8 cellular contexts compared by ENCODE assay signal in genomic region chr17:79010304-79010646, GRCh38. TPM values are rescaled to one million over a fixed set of nuclear protein-coding genes. Genes with fewer than 3 reads are reported as not detected.
A peak's percentile ranks its signal among the peaks of the same experiment; 100 is the strongest.
DNase-seq lines count a peak whose midpoint lies in the region; ATAC-seq, FAIRE-seq and TF ChIP-seq lines count a peak whose summit lies in the region.

No MANE protein-coding gene starts in this region.

- POLR2A ChIA-PET in K562 (lab: Yijun Ruan, JAX) = interaction anchor here (0.6 to 0.7 kb wide), 2 partner anchors 15 to 330 kb away, joined by 3 read pairs; no protein-coding TSS in a partner anchor

- H3K9me1 ChIP-seq in K562 (ENCODE audit: control insufficient read depth, insufficient read depth, low read length) = peaks cover 7% of the 10 kb centered on the region

- BruUV-seq in K562 (replicated peaks; lab: Mats Ljungman, UMichigan) = no TSS peak

- 66% methylated on average over 7 of the region's 7 CpGs for WGBS in K562 (ENCODE audit: insufficient coverage, low coverage, missing lambda C conversion rate)
- 66% methylated on average over 6 of the region's 7 CpGs for WGBS in right lobe of liver (ENCODE audit: insufficient coverage, low coverage, low lambda C conversion rate, missing lambda C conversion rate)

- H3K4me1 Mint-ChIP-seq in activated CD4-positive, alpha-beta T cell treated with anti-CD3 and anti-CD28 coated beads, Interleukin-2, amount 10 ng/mL, durations not matched to agents 24 days and 14 days = peaks cover 49% of the 10 kb centered on the region

- CTCF ChIA-PET in K562 (lab: Yijun Ruan, JAX; ENCODE audit: low intra/inter-chr PET ratio) = interaction anchor here (0.6 kb wide), 1 partner anchor 18 kb away, joined by 5 read pairs; no protein-coding TSS in a partner anchor

- TF ChIP-seq CTCF in K562 (IDR thresholded peaks at IDR 0.05 in 2 of 3, conservative IDR thresholded peaks at IDR 0.05 in 1 of 3; ENCODE audit: insufficient read depth in 2 of 3, low read depth in 1 of 3, low read length in 3 of 3) = no peak
- TF ChIP-seq CTCF in right lobe of liver (IDR thresholded peaks at IDR 0.05) = no peak
- TF ChIP-seq CTCF in tibial artery (IDR thresholded peaks at IDR 0.05) = no peak

- TF ChIP-seq POLR2A in K562 (conservative IDR thresholded peaks at IDR 0.05) = no peak
- no peak for TF ChIP-seq POLR2A in right lobe of liver (IDR thresholded peaks at IDR 0.05)

- H3K9ac ChIP-seq in K562 (ENCODE audit: insufficient read depth in 1 of 2, low read depth in 2 of 2, low read length in 2 of 2) = peak overlapping the region; percentile 95 to 98; a peak in 2 of 4 replicates

- H3K9me3 ChIP-seq in K562 (replicated peaks; ENCODE audit: control insufficient read depth, insufficient read depth, low read depth, low read length) (no peaks in the 10 kb centered on the region), right lobe of liver (no peaks in the 10 kb centered on the region), tibial artery (no peaks in the 10 kb centered on the region)

- H3K36me3 Mint-ChIP-seq in activated CD4-positive, alpha-beta T cell treated with anti-CD3 and anti-CD28 coated beads, Interleukin-2, amount 10 ng/mL, durations not matched to agents 24 days and 14 days (ENCODE audit: low read depth) = peaks cover 10% of the 10 kb centered on the region

- H3K4me1 ChIP-seq in K562 (replicated peaks in 1 of 2; ENCODE audit: control insufficient read depth in 2 of 2, insufficient read depth in 2 of 2, low read length in 2 of 2) = peaks cover 25 to 30% of the 10 kb centered on the region in 2 experiments
- H3K4me1 ChIP-seq in right lobe of liver = peaks cover 0 to 26% (median 8%) of the 10 kb centered on the region in 4 donors
- peaks cover 0 to 47% (median 36%) of the 10 kb centered on the region in 4 donors for H3K4me1 ChIP-seq in tibial artery

- H2AFZ ChIP-seq in K562 (ENCODE audit: low read depth, low read length) = peak overlapping the region; percentile 92

- in situ Hi-C loops in K562 (cut with MboI) = no loop called here

- FAIRE-seq in K562 (lab: Jason Lieb, UNC) = peak; percentile 6

- H3K4me2 ChIP-seq in K562 (ENCODE audit: insufficient read depth, low read length) = peak overlapping the region; percentile 84

- H3K4me3 Mint-ChIP-seq in activated CD4-positive, alpha-beta T cell treated with anti-CD3 and anti-CD28 coated beads, Interleukin-2, amount 10 ng/mL, durations not matched to agents 24 days and 14 days = peak overlapping the region; percentile 89

- H3K79me2 ChIP-seq in K562 (ENCODE audit: control insufficient read depth, insufficient read depth, low read length) = peaks cover 43% of the 10 kb centered on the region

- H3K36me3 ChIP-seq in K562 (ENCODE audit: control insufficient read depth, insufficient read depth, low read length) (peaks cover 11% of the 10 kb centered on the region; the same call in 2 of the 3 replicates), right lobe of liver (no peaks in the 10 kb centered on the region), tibial artery (peaks cover 0 to 5% (median 0%) of the 10 kb centered on the region in 3 donors)

- no peak for DNase-seq in activated CD4-positive, alpha-beta T cell treated with anti-CD3 and anti-CD28 coated beads, Interleukin-2, amount 10 ng/mL, durations not matched to agents 24 days and 14 days
- no peak for DNase-seq in activated CD4-positive, alpha-beta T cell treated with anti-CD3 and anti-CD28 coated beads, Interleukin-2, amount 50 U/mL, for 1 hour
- DNase-seq in K562 (ENCODE audit: extremely low read depth in 1 of 4, low spot score in 3 of 4) = no peak
- peak in 2 of 3 donors; percentile 11 to 47 for DNase-seq in right lobe of liver
- peak in 1 of 2 donors; percentile 62 for DNase-seq in tibial artery
- no peak for DNase-seq in NCI-H1436 (lab: John Stamatoyannopoulos, UW)
- no peak for DNase-seq in HuH-7 (ENCODE audit: low spot score)

- H3K27me3 ChIP-seq in K562 (ENCODE audit: control insufficient read depth in 2 of 2, insufficient read depth in 2 of 2, low read length in 2 of 2) (no peaks in the 10 kb centered on the region), right lobe of liver (no peaks in the 10 kb centered on the region), tibial artery (no peaks in the 10 kb centered on the region)

- intact Hi-C loops in activated CD4-positive, alpha-beta T cell treated with anti-CD3 and anti-CD28 coated beads, Interleukin-2, amount 10 ng/mL, durations not matched to agents 24 days and 14 days (cut with micrococcal nuclease) = no loop called here
- intact Hi-C loops in K562 (cut with micrococcal nuclease) (no loop called here), right lobe of liver (cut with DNase I) (no loop called here), tibial artery (cut with DNase I; ENCODE audit: low total_unique reads) (no loop called here)

- no peak for TF ChIP-seq RAD21 in K562 (CRISPR knock-in tag; conservative IDR thresholded peaks at IDR 0.05 in 1 of 2, IDR thresholded peaks at IDR 0.05 in 1 of 2)

- TF ChIP-seq EP300 in K562 (IDR thresholded peaks at IDR 0.05; ENCODE audit: low read length) = no peak

- peaks cover 19% of the 10 kb centered on the region for H3K27me3 Mint-ChIP-seq in activated CD4-positive, alpha-beta T cell treated with anti-CD3 and anti-CD28 coated beads, Interleukin-2, amount 10 ng/mL, durations not matched to agents 24 days and 14 days

- H3K27ac ChIP-seq in K562 (ENCODE audit: extremely low read depth, low read depth, low read length) = peak overlapping the region; percentile 93; the same call in 2 of the 3 replicates
- H3K27ac ChIP-seq in right lobe of liver = peak overlapping the region; percentile 77 to 92 (median 87)
- peak overlapping the region; percentile 92 to 96 for H3K27ac ChIP-seq in tibial artery

- ATAC-seq in K562 (no peak), right lobe of liver (no peak), GM19463 (IDR thresholded peaks at IDR 0.05; ENCODE audit: unreplicated experiment) (no peak)

- H3K27ac Mint-ChIP-seq in activated CD4-positive, alpha-beta T cell treated with anti-CD3 and anti-CD28 coated beads, Interleukin-2, amount 10 ng/mL, durations not matched to agents 24 days and 14 days = peak overlapping the region; percentile 92

- peak overlapping the region; percentile 98 for H3K4me3 ChIP-seq in K562
- peak overlapping the region; percentile 65 to 90 (median 66) for H3K4me3 ChIP-seq in right lobe of liver
- H3K4me3 ChIP-seq in tibial artery = peak overlapping the region; percentile 85 to 99

- H3K9me3 Mint-ChIP-seq in activated CD4-positive, alpha-beta T cell treated with anti-CD3 and anti-CD28 coated beads, Interleukin-2, amount 10 ng/mL, durations not matched to agents 24 days and 14 days = peaks cover 4% of the 10 kb centered on the region

- peaks cover 13% of the 10 kb centered on the region for H4K20me1 ChIP-seq in K562 (replicated peaks; ENCODE audit: control insufficient read depth, insufficient read depth, low read length)

RNA-seq across cellular contexts. Expression of gene CANT1, which starts 0.7 kb away (rescaled TPM):
- total RNA-seq in activated CD4-positive, alpha-beta T cell treated with anti-CD3 and anti-CD28 coated beads, Interleukin-2, amount 10 ng/mL, durations not matched to agents 24 days and 14 days = 62.4 and 70.5 TPM in 2 replicates
- 43.0 and 99.3 TPM in 2 replicates for total RNA-seq in K562 (2011; cell fraction: chromatin; rRNA removed; ENCODE audit: low replicate concordance)
- total RNA-seq in K562 (2011; cell fraction: nucleolus; rRNA removed) = 96.1 and 114 TPM in 2 replicates
- total RNA-seq in K562 (2011; cell fraction: nucleoplasm; rRNA removed) = 74.2 and 76.3 TPM in 2 replicates
- total RNA-seq in K562 (2014; rRNA removed) (25.7 and 30.6 TPM in 2 replicates), K562 (2014; rRNA removed; fragmentation: Illumina TruSeq; extraction: Trizol) (12.6 and 13.9 TPM in 2 replicates), K562 (2015; rRNA removed; fragmentation: Illumina TruSeq; extraction: Trizol) (21.6 and 23.9 TPM in 2 replicates), K562 (2021) (66.4 and 68.4 TPM in 2 replicates), right lobe of liver (10 to 100 TPM; 15.6 to 26.3 (median 18.7) TPM)
- polyA plus RNA-seq in K562 (2011; rRNA removed) (22.5 and 27.2 TPM in 2 replicates), K562 (2014; fragmentation: Illumina TruSeq; extraction: Trizol) (25.8 and 29.2 TPM in 2 replicates), K562 (2014; fragmentation: Nextera tagmentation; extraction: Ambion mirVana) (1 to 10 TPM; 2.7 to 2.9 TPM), K562 (2014; rRNA removed) (24.9 and 25.2 TPM in 2 replicates)
- polyA plus RNA-seq in K562 (2011; cell fraction: cytosol; rRNA removed) = 22.3 and 42.0 TPM in 2 replicates
- 19.9 and 27.7 TPM in 2 replicates for polyA plus RNA-seq in K562 (2011; cell fraction: nucleus; rRNA removed)
- polyA plus RNA-seq in K562 (2012) = 50.7 and 73.7 TPM in 2 replicates
- polyA minus RNA-seq in K562 (2011; rRNA and poly(A)+ RNA removed) = 26.4 and 26.9 TPM in 2 replicates
- 29.2 and 54.9 TPM in 2 replicates for polyA minus RNA-seq in K562 (2011; cell fraction: cytosol; rRNA and poly(A)+ RNA removed)
- polyA minus RNA-seq in K562 (2011; cell fraction: nucleus; rRNA and poly(A)+ RNA removed) = 12.3 and 17.8 TPM in 2 replicates

RNA-seq across cellular contexts. Expression of gene C1QTNF1, which starts 13.7 kb away (rescaled TPM):
- not detected in 2 replicates for total RNA-seq in activated CD4-positive, alpha-beta T cell treated with anti-CD3 and anti-CD28 coated beads, Interleukin-2, amount 10 ng/mL, durations not matched to agents 24 days and 14 days
- total RNA-seq in K562 (2011; cell fraction: chromatin; rRNA removed; ENCODE audit: low replicate concordance) = not detected in 2 replicates
- total RNA-seq in K562 (2011; cell fraction: nucleolus; rRNA removed) = not detected in 2 replicates
- total RNA-seq in K562 (2011; cell fraction: nucleoplasm; rRNA removed) = not detected in 2 replicates
- total RNA-seq in K562 (2014; rRNA removed) (not detected in 2 replicates), K562 (2014; rRNA removed; fragmentation: Illumina TruSeq; extraction: Trizol) (not detected in 2 replicates), K562 (2015; rRNA removed; fragmentation: Illumina TruSeq; extraction: Trizol) (not detected in 2 replicates), K562 (2021) (0.09 and 0.22 TPM in 2 replicates), right lobe of liver (10 to 100 TPM in 5 of 6 experiments, 1 to 10 TPM in 1; 9.8 to 40.2 (median 26.2) TPM)
- polyA plus RNA-seq in K562 (2011; rRNA removed) (not detected in 2 replicates), K562 (2014; fragmentation: Illumina TruSeq; extraction: Trizol) (not detected in 2 replicates), K562 (2014; fragmentation: Nextera tagmentation; extraction: Ambion mirVana) (not detected), K562 (2014; rRNA removed) (not detected in 2 replicates)
- not detected in 2 replicates for polyA plus RNA-seq in K562 (2011; cell fraction: cytosol; rRNA removed)
- not detected in 2 replicates for polyA plus RNA-seq in K562 (2011; cell fraction: nucleus; rRNA removed)
- polyA plus RNA-seq in K562 (2012) = not detected in 2 replicates
- polyA minus RNA-seq in K562 (2011; rRNA and poly(A)+ RNA removed) = not detected in 2 replicates
- not detected in 2 replicates for polyA minus RNA-seq in K562 (2011; cell fraction: cytosol; rRNA and poly(A)+ RNA removed)
- polyA minus RNA-seq in K562 (2011; cell fraction: nucleus; rRNA and poly(A)+ RNA removed) = not detected in 2 replicates

RNA-seq across cellular contexts. Expression of gene LGALS3BP, which starts 30.6 kb away (rescaled TPM):
- total RNA-seq in activated CD4-positive, alpha-beta T cell treated with anti-CD3 and anti-CD28 coated beads, Interleukin-2, amount 10 ng/mL, durations not matched to agents 24 days and 14 days = 73.3 and 74.2 TPM in 2 replicates
- 1.6 and 6.3 TPM in 2 replicates for total RNA-seq in K562 (2011; cell fraction: chromatin; rRNA removed; ENCODE audit: low replicate concordance)
- 7.7 and 7.8 TPM in 2 replicates for total RNA-seq in K562 (2011; cell fraction: nucleolus; rRNA removed)
- total RNA-seq in K562 (2011; cell fraction: nucleoplasm; rRNA removed) = 4.3 and 5.4 TPM in 2 replicates
- 4.8 and 5.9 TPM in 2 replicates for total RNA-seq in K562 (2014; rRNA removed)
- total RNA-seq in K562 (2014; rRNA removed; fragmentation: Illumina TruSeq; extraction: Trizol) = 0.73 and 1.4 TPM in 2 replicates
- total RNA-seq in K562 (2015; rRNA removed; fragmentation: Illumina TruSeq; extraction: Trizol) = 4.4 and 4.7 TPM in 2 replicates
- 5.3 and 8.7 TPM in 2 replicates for total RNA-seq in K562 (2021)
- 0.68 and 2.4 TPM in 2 replicates for polyA plus RNA-seq in K562 (2011; rRNA removed)
- polyA plus RNA-seq in K562 (2011; cell fraction: cytosol; rRNA removed) = 1.2 and 2.3 TPM in 2 replicates
- polyA plus RNA-seq in K562 (2011; cell fraction: nucleus; rRNA removed) = 3.9 and 8.1 TPM in 2 replicates
- 8.6 and 29.2 TPM in 2 replicates for polyA plus RNA-seq in K562 (2012)
- 3.8 and 4.2 TPM in 2 replicates for polyA plus RNA-seq in K562 (2014; fragmentation: Illumina TruSeq; extraction: Trizol)
- polyA plus RNA-seq in K562 (2014; fragmentation: Nextera tagmentation; extraction: Ambion mirVana) = under 1 TPM; 0.39 to 0.59 TPM
- 3.2 and 3.3 TPM in 2 replicates for polyA plus RNA-seq in K562 (2014; rRNA removed)
- polyA minus RNA-seq in K562 (2011; rRNA and poly(A)+ RNA removed) = 1.1 and 1.3 TPM in 2 replicates
- polyA minus RNA-seq in K562 (2011; cell fraction: cytosol; rRNA and poly(A)+ RNA removed) = 4.7 and 6.4 TPM in 2 replicates
- polyA minus RNA-seq in K562 (2011; cell fraction: nucleus; rRNA and poly(A)+ RNA removed) = 1.4 and 2.8 TPM in 2 replicates
- 100 to 1,000 TPM in 4 of 6 experiments, 10 to 100 TPM in 2; 82.8 to 257 (median 121) TPM for total RNA-seq in right lobe of liver

Comparison
In these comparisons a context has a peak if more than half of its experiments do, and no peak if none do; other contexts are left out.
1. DNase-seq: peak in right lobe of liver (2 of 3); none in activated CD4-positive, alpha-beta T cell treated with anti-CD3 and anti-CD28 coated beads, Interleukin-2, amount 10 ng/mL, durations not matched to agents 24 days and 14 days (single experiment), activated CD4-positive, alpha-beta T cell treated with anti-CD3 and anti-CD28 coated beads, Interleukin-2, amount 50 U/mL, for 1 hour (single experiment), K562 (0 of 4), NCI-H1436 (single experiment) and HuH-7 (single experiment).
2. RNA of gene C1QTNF1, which starts 13.7 kb away (total RNA-seq): 9.8 to 40.2 TPM in right lobe of liver; not detected in activated CD4-positive, alpha-beta T cell treated with anti-CD3 and anti-CD28 coated beads, Interleukin-2, amount 10 ng/mL, durations not matched to agents 24 days and 14 days and 0.09 to 0.22 TPM in K562; every median in the first group is over 4 times any median in the second.
3. Peak in every context shown above with its lines, with median percentiles within 50 percentile points of each other: H3K27ac ChIP-seq and H3K4me3 ChIP-seq.